Comparison of ENCODE assay signal across 14 cellular contexts in the genomic region with DNA sequence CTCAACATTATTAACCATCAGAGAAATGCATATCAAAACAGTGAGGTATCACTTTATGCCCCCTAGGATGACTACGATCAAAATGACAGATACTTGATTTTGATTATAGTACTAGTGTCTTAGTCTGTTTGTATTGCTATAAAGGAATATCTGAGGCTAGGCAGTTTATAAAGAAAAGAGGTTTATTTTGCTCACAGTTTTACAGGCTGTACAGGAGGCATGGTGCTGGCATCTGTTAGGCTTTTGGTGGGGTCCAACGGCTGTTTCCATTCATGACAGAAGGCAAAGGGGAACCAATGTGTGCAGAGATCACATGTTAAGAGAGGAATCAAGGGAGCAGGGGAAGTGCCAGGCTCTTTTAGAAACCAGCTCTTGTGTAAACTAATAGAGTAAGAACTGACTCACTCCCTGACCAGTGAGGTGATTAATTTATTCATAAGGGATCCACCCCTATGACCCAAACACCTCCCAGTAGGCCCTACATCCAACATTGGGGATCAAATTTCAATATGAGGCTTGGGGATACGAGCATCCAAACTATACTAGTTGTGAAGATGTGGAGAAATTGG. TPM values are rescaled to one million over a fixed set of nuclear protein-coding genes. Genes with fewer than 3 reads are reported as not detected.
DNase-seq lines count a peak whose midpoint lies in the region; ATAC-seq and TF ChIP-seq lines count a peak whose summit lies in the region.
"Had no signal": no experiment of that assay in that cellular context is flagged by ENCODE, and none has a peak within 500 bp of the region (broad histone marks: within the 10 kb centered on the region; RNA-seq: fewer than 3 reads in every experiment).

No MANE protein-coding gene starts in this region.

- peaks cover 4% of the 10 kb centered on the region for H3K27me3 Mint-ChIP-seq in H9 (ENCODE audit: low read depth)

- no peak overlapping the region for H3T11ph ChIP-seq in H9 (ENCODE audit: low read length)

- no peak overlapping the region for H3K23ac ChIP-seq in H9 (ENCODE audit: insufficient read length, low read depth, low read length)

- no peak overlapping the region for H2AFZ ChIP-seq in H9 (ENCODE audit: low read length)

- H3K4me2 ChIP-seq in H9 (ENCODE audit: insufficient read depth, insufficient read length, low read length): no peak overlapping the region
- H3K4me2 ChIP-seq: A549 had no signal

- no peaks in the 10 kb centered on the region for H3K79me1 ChIP-seq in H9 (ENCODE audit: insufficient read depth, low read depth, low read length, poor library complexity, severe bottlenecking)

- H3K4me3 Mint-ChIP-seq in H9: no peak overlapping the region

- H2AK5ac ChIP-seq in H9 (ENCODE audit: insufficient read length, low read length): no peak overlapping the region

- no peak overlapping the region for H2BK15ac ChIP-seq in H9 (ENCODE audit: low read depth, low read length)

- DNase-seq in ACHN (peak; percentile 37), KBM-7 (peak; percentile 28), SIG-M5 treated with dmso at 0.1 percent for 504 hours (lab: John Stamatoyannopoulos, UW; ENCODE audit: unreplicated experiment) (peak; percentile 80), fibroblast of villous mesenchyme (ENCODE audit: low read depth) (peak; percentile 11), cerebellar nuclear complex (lab: John Stamatoyannopoulos, UW) (no peak), islet precursor cell (no peak), H9 (no peak)
- DNase-seq: activated CD8-positive, alpha-beta memory T cell treated with anti-CD3 and anti-CD28 coated beads for 24 hours; activated naive CD4-positive, alpha-beta T cell; NCI-H1105 treated with DMSO at 0.1 percent for 48 hours; Right ventricle myocardium superior; transverse colon had no signal

- H3K27ac Mint-ChIP-seq in H9: no peak overlapping the region

- no peak overlapping the region for H3K9ac ChIP-seq in H9 (ENCODE audit: extremely low read depth, insufficient read length, low read length)

- H3K14ac ChIP-seq in H9 (ENCODE audit: insufficient read depth, low read length): no peak overlapping the region

- H3K9me3 Mint-ChIP-seq in H9: peaks cover 21 to 39% of the 10 kb centered on the region in 2 experiments

- no peak overlapping the region for H4K91ac ChIP-seq in H9 (ENCODE audit: insufficient read length, low read depth, low read length)

- no peak overlapping the region for H2BK20ac ChIP-seq in H9 (ENCODE audit: low read depth, low read length, poor library complexity, severe bottlenecking)

- TF ChIP-seq CTCF in fibroblast of villous mesenchyme (IDR thresholded peaks at IDR 0.05; ENCODE audit: insufficient read depth, low read depth, low read length) (no peak), H9 (conservative IDR thresholded peaks at IDR 0.05) (no peak)

- no peak overlapping the region for H4K5ac ChIP-seq in H9 (ENCODE audit: insufficient read length, low read depth, low read length)

- no peak overlapping the region for H3K18ac ChIP-seq in H9 (ENCODE audit: insufficient read length, low read depth, low read length)

- no peaks in the 10 kb centered on the region for H3K4me1 Mint-ChIP-seq in H9

- no peaks in the 10 kb centered on the region for H3K23me2 ChIP-seq in H9 (ENCODE audit: insufficient read length, low read depth, low read length, poor library complexity, severe bottlenecking)

- H3K9me3 ChIP-seq in H9 (ENCODE audit: control insufficient read depth, low read depth, low read length): peaks cover 4% of the 10 kb centered on the region
- H3K9me3 ChIP-seq: transverse colon had no signal

- H2BK120ac ChIP-seq in H9 (ENCODE audit: low read depth, low read length, poor library complexity, severe bottlenecking): no peak overlapping the region

- no peak overlapping the region for H3K27ac ChIP-seq in H9 (ENCODE audit: insufficient read length, low read depth, low read length)
- H3K27ac ChIP-seq: A549, transverse colon had no signal

- H3K4me3 ChIP-seq in fibroblast of villous mesenchyme (ENCODE audit: low read depth, low read length): no peak overlapping the region
- H3K4me3 ChIP-seq: A549, transverse colon had no signal

- no peak overlapping the region for H3K56ac ChIP-seq in H9 (ENCODE audit: insufficient read length, low read depth, low read length)

- no peak overlapping the region for H2BK12ac ChIP-seq in H9 (ENCODE audit: insufficient read length, low read depth, low read length)

- H2BK5ac ChIP-seq in H9 (ENCODE audit: insufficient read length, low read length): no peak overlapping the region

- no peaks in the 10 kb centered on the region for H3K79me2 ChIP-seq in H9 (ENCODE audit: insufficient read depth, low read length)

- in situ Hi-C loops in ACHN (cut with HindIII; ENCODE audit: low pct_ligation_motif_present, low pct_unique_long_range_greater_than_20kb, low sequenced_read_pairs): no loop called here
- in situ Hi-C loops in KBM-7 (cut with MboI; ENCODE audit: low pct_unique_long_range_greater_than_20kb, low sequenced_read_pairs): no loop called here

- no peaks in the 10 kb centered on the region for H4K20me1 ChIP-seq in H9 (ENCODE audit: control insufficient read depth, insufficient read depth, insufficient read length)

- no peak for ATAC-seq in HG02970 (IDR thresholded peaks at IDR 0.05; ENCODE audit: low FRiP score, unreplicated experiment)
- ATAC-seq: A549 had no signal

- whole genome bisulfite sequencing in H9 (ENCODE audit: extremely low coverage, insufficient read length, low lambda C conversion rate): no CpG with 5 or more reads among the region's 3 CpGs

- no peaks in the 10 kb centered on the region for H3K4me1 ChIP-seq in H9 (ENCODE audit: insufficient read depth, low read length)
- H3K4me1 ChIP-seq: A549, transverse colon had no signal

- peaks cover 4% of the 10 kb centered on the region in 3 experiments; a peak in 4 of 7 replicates for H3K36me3 Mint-ChIP-seq in H9 (ENCODE audit: insufficient read depth in 1 of 3, low read depth in 3 of 3)

- no peak overlapping the region for H3K4ac ChIP-seq in H9 (ENCODE audit: low read depth, low read length)

- H3K27me3 ChIP-seq in H9 (ENCODE audit: insufficient read depth, low read length): no peaks in the 10 kb centered on the region
- H3K27me3 ChIP-seq: transverse colon had no signal

- no peak overlapping the region for H4K8ac ChIP-seq in H9 (replicated peaks; ENCODE audit: insufficient read length, low read depth, low read length)

RNA-seq across cellular contexts. Expression of a gene that starts 16.0 kb away (rescaled TPM):
- total RNA-seq in fibroblast of villous mesenchyme (74.1 and 95.0 TPM in 2 replicates), H9 (2021) (68.1 and 73.2 TPM in 2 replicates)

RNA-seq across cellular contexts. Expression of a gene that starts 46.9 kb away (rescaled TPM):
- total RNA-seq in fibroblast of villous mesenchyme (11.0 and 25.5 TPM in 2 replicates), H9 (2021) (34.0 and 34.4 TPM in 2 replicates)

Comparison
In these comparisons a context has a peak if more than half of its experiments do, and no peak if none do; other contexts are left out.
1. DNase-seq: peak in ACHN (single experiment), KBM-7 (single experiment), SIG-M5 treated with dmso at 0.1 percent for 504 hours (single experiment) and fibroblast of villous mesenchyme (single experiment); none in cerebellar nuclear complex (0 of 2), islet precursor cell (single experiment) and H9 (single experiment).